12 cellular contexts compared by ENCODE assay signal in genomic region chr13:18212873-18213272, GRCh38.
DNase-seq lines count a peak whose midpoint lies in the region; ATAC-seq and TF ChIP-seq lines count a peak whose summit lies in the region.
"Had no signal": no experiment of that assay in that cellular context is flagged by ENCODE, and none has a peak within 500 bp of the region (broad histone marks: within the 10 kb centered on the region; RNA-seq: fewer than 3 reads in every experiment).

No MANE protein-coding gene starts in this region.

- no peak overlapping the region for H2AFZ ChIP-seq in OCI-LY7 (ENCODE audit: low read length)
- H2AFZ ChIP-seq in GM23248, result no peak overlapping the region

- intact Hi-C loops in right lobe of liver (cut with DNase I) (no loop called here), OCI-LY7 (cut with micrococcal nuclease; ENCODE audit: unreplicated experiment) (no loop called here)

- no peak overlapping the region for H3K9ac ChIP-seq in GM23248

- no peak for TF ChIP-seq POLR2A in right lobe of liver (IDR thresholded peaks at IDR 0.05)

- DNase-seq in EL, result peak; percentile 5
- peak; percentile 11 for DNase-seq in HFFc6
- peak; percentile 43 for DNase-seq in activated CD4-positive, alpha-beta memory T cell treated with anti-CD3 and anti-CD28 coated beads, Interleukin-2, amount 10 ng/mL, durations not matched to agents 7 days and 5 days
- peak in 1 of 3 donors; percentile 75 for DNase-seq in right lobe of liver
- no peak for DNase-seq in OCI-LY7 (ENCODE audit: low spot score)
- no peak for DNase-seq in GM23248
- DNase-seq: NCI-H2107; stimulated activated naive CD4-positive, alpha-beta T cell; T1000 had no signal

- peaks cover 3% of the 10 kb centered on the region; the same call in 1 of the 2 replicates for H3K36me3 Mint-ChIP-seq in HFFc6 (ENCODE audit: low read depth)
- no peaks in the 10 kb centered on the region for H3K36me3 Mint-ChIP-seq in activated CD4-positive, alpha-beta memory T cell treated with anti-CD3 and anti-CD28 coated beads, Interleukin-2, amount 10 ng/mL, durations not matched to agents 7 days and 5 days (ENCODE audit: low read depth)

- POLR2A ChIA-PET in activated CD4-positive, alpha-beta memory T cell treated with anti-CD3 and anti-CD28 coated beads, Interleukin-2, amount 10 ng/mL, durations not matched to agents 7 days and 5 days (lab: Charles Lee), result no interaction called here
- POLR2A ChIA-PET in OCI-LY7 (lab: Charles Lee), result no interaction called here

- H3K4me1 ChIP-seq in right lobe of liver (no peaks in the 10 kb centered on the region), OCI-LY7 (ENCODE audit: insufficient read depth, low read length, poor library complexity, severe bottlenecking) (no peaks in the 10 kb centered on the region), GM23248 (ENCODE audit: insufficient read depth) (no peaks in the 10 kb centered on the region)

- H4K20me1 ChIP-seq in OCI-LY7 (ENCODE audit: insufficient read depth, low read length) (no peaks in the 10 kb centered on the region), GM23248 (ENCODE audit: insufficient read depth) (no peaks in the 10 kb centered on the region)

- H3K27ac Mint-ChIP-seq in HFFc6, result no peak overlapping the region
- no peak overlapping the region for H3K27ac Mint-ChIP-seq in activated CD4-positive, alpha-beta memory T cell treated with anti-CD3 and anti-CD28 coated beads, Interleukin-2, amount 10 ng/mL, durations not matched to agents 7 days and 5 days

- in situ Hi-C loops in GM23248 (cut with MboI), result no loop called here

- H3K4me3 ChIP-seq in right lobe of liver (no peak overlapping the region), OCI-LY7 (ENCODE audit: low read depth, low read length, poor library complexity, severe bottlenecking) (no peak overlapping the region), GM23248 (no peak overlapping the region)

- H3F3A ChIP-seq in GM23248 (ENCODE audit: insufficient read depth), result no peaks in the 10 kb centered on the region

- 51% methylated on average over 2 of the region's 2 CpGs for WGBS in right lobe of liver (ENCODE audit: insufficient coverage, low coverage, low lambda C conversion rate, missing lambda C conversion rate)
- WGBS in GM23248 (ENCODE audit: low coverage in 1 of 2, low lambda C conversion rate in 2 of 2, missing lambda C conversion rate in 2 of 2), 2 experiments, result 35 to 36% methylated on average over 2 of the region's 2 CpGs

- H3K4me2 ChIP-seq in OCI-LY7 (ENCODE audit: low read length) (no peak overlapping the region), GM23248 (ENCODE audit: unreplicated experiment) (no peak overlapping the region)

- peaks cover 9% of the 10 kb centered on the region for H3K9me3 Mint-ChIP-seq in HFFc6
- H3K9me3 Mint-ChIP-seq in activated CD4-positive, alpha-beta memory T cell treated with anti-CD3 and anti-CD28 coated beads, Interleukin-2, amount 10 ng/mL, durations not matched to agents 7 days and 5 days, result peaks cover 9% of the 10 kb centered on the region

- no TSS peak for BruUV-seq in OCI-LY7 (replicated peaks; lab: Mats Ljungman, UMichigan)

- H3K9me3 ChIP-seq in right lobe of liver (no peaks in the 10 kb centered on the region), OCI-LY7 (ENCODE audit: low read length) (0 out of 2 replicates have a peak, but pooled peaks cover 3% of the 10 kb centered on the region), GM23248 (ENCODE audit: low read depth) (no peaks in the 10 kb centered on the region)

- H3K9me2 ChIP-seq in OCI-LY7 (ENCODE audit: insufficient read depth, low read length), result no peaks in the 10 kb centered on the region
- H3K9me2 ChIP-seq in GM23248 (ENCODE audit: insufficient read depth), result no peaks in the 10 kb centered on the region

- no peaks in the 10 kb centered on the region for H3K27me3 ChIP-seq in right lobe of liver
- no peaks in the 10 kb centered on the region for H3K27me3 ChIP-seq in GM23248 (replicated peaks; ENCODE audit: insufficient read depth)

- TF ChIP-seq CTCF in HFFc6 (IDR thresholded peaks at IDR 0.05) (no peak), right lobe of liver (IDR thresholded peaks at IDR 0.05) (no peak), OCI-LY7 (conservative IDR thresholded peaks at IDR 0.05; ENCODE audit: low read length) (no peak)

- no peaks in the 10 kb centered on the region for H3K27me3 Mint-ChIP-seq in HFFc6 (ENCODE audit: insufficient read depth)
- H3K27me3 Mint-ChIP-seq in activated CD4-positive, alpha-beta memory T cell treated with anti-CD3 and anti-CD28 coated beads, Interleukin-2, amount 10 ng/mL, durations not matched to agents 7 days and 5 days, result no peaks in the 10 kb centered on the region

- H3K79me2 ChIP-seq in OCI-LY7 (ENCODE audit: insufficient read depth, low read depth, low read length) (no peaks in the 10 kb centered on the region), GM23248 (ENCODE audit: insufficient read depth) (no peaks in the 10 kb centered on the region)

- no peaks in the 10 kb centered on the region for H3K36me3 ChIP-seq in right lobe of liver
- no peaks in the 10 kb centered on the region for H3K36me3 ChIP-seq in OCI-LY7 (ENCODE audit: insufficient read depth, low read length)
- no peaks in the 10 kb centered on the region for H3K36me3 ChIP-seq in GM23248 (ENCODE audit: low read depth)

- H3K4me3 Mint-ChIP-seq in HFFc6, result no peak overlapping the region
- no peak overlapping the region for H3K4me3 Mint-ChIP-seq in activated CD4-positive, alpha-beta memory T cell treated with anti-CD3 and anti-CD28 coated beads, Interleukin-2, amount 10 ng/mL, durations not matched to agents 7 days and 5 days

- ATAC-seq in right lobe of liver (peak; percentile 62 to 93 (median 70)), SK-N-SH treated with all-trans-retinoic acid at 6 μM for 48 hours (no peak), HG02852 (IDR thresholded peaks at IDR 0.05; ENCODE audit: unreplicated experiment) (no peak)

- H3K4me1 Mint-ChIP-seq in HFFc6 (ENCODE audit: low read depth), result no peaks in the 10 kb centered on the region
- no peaks in the 10 kb centered on the region for H3K4me1 Mint-ChIP-seq in activated CD4-positive, alpha-beta memory T cell treated with anti-CD3 and anti-CD28 coated beads, Interleukin-2, amount 10 ng/mL, durations not matched to agents 7 days and 5 days

- H3K27ac ChIP-seq in right lobe of liver, result no peak overlapping the region
- no peak overlapping the region for H3K27ac ChIP-seq in OCI-LY7 (ENCODE audit: low read depth, low read length, poor library complexity, severe bottlenecking)
- H3K27ac ChIP-seq in GM23248, result no peak overlapping the region
- H3K27ac ChIP-seq: HL-60 had no signal

- CTCF ChIA-PET in activated CD4-positive, alpha-beta memory T cell treated with anti-CD3 and anti-CD28 coated beads, Interleukin-2, amount 10 ng/mL, durations not matched to agents 7 days and 5 days (lab: Charles Lee), result no interaction called here
- CTCF ChIA-PET in OCI-LY7 (lab: Charles Lee; ENCODE audit: unreplicated experiment), result no interaction called here

TF ChIP-seq in SK-N-SH treated with all-trans-retinoic acid at 6 μM for 48 hours, 23 proteins besides CTCF, POLR2A, EP300 and RAD21:
- TF ChIP-seq ZNF565 (CRISPR knock-in tag; conservative IDR thresholded peaks at IDR 0.05; ENCODE audit: low read depth) (no peak), ZNF8 (CRISPR knock-in tag; IDR thresholded peaks at IDR 0.05) (no peak), POU6F1 (CRISPR knock-in tag; IDR thresholded peaks at IDR 0.05; ENCODE audit: borderline replicate concordance, low read depth) (no peak), SNAI2 (CRISPR knock-in tag; IDR thresholded peaks at IDR 0.05) (no peak), PPARA (CRISPR knock-in tag; IDR thresholded peaks at IDR 0.05; ENCODE audit: borderline replicate concordance) (no peak), BACH2 (CRISPR knock-in tag; IDR thresholded peaks at IDR 0.05; ENCODE audit: borderline replicate concordance) (no peak)

Comparison
In these comparisons a context has a peak if more than half of its experiments do, and no peak if none do; other contexts are left out.
1. DNase-seq: peak in EL (single experiment), HFFc6 (single experiment) and activated CD4-positive, alpha-beta memory T cell treated with anti-CD3 and anti-CD28 coated beads, Interleukin-2, amount 10 ng/mL, durations not matched to agents 7 days and 5 days (single experiment); none in OCI-LY7 (single experiment) and GM23248 (single experiment).
2. ATAC-seq: peak in right lobe of liver (4 of 4); none in SK-N-SH treated with all-trans-retinoic acid at 6 μM for 48 hours (single experiment) and HG02852 (single experiment).